ENCODE assay signal across 30 cellular contexts in the genomic region with DNA sequence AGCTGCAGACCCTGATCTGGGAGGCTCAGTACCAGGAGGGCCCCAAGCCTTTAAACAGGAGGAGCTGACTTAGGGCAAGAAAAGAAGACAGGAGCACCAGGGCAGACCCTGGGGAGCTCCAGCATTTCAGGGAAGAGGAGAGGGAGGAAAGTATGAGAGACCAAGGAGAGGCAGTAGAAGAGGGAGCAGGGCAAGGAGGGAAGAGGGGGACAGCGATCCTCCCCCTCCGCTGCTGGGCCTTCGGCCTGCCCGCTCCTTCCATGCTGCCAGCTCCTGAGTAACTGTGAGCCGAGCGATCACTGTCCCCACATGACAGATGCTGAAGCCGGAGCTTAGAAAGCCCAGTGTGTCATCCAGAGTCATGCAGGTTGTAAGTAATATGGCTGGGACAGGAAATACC.
A peak's percentile ranks its signal among the peaks of the same experiment; 100 is the strongest.
DNase-seq lines count a peak whose midpoint lies in the region; ATAC-seq and TF ChIP-seq lines count a peak whose summit lies in the region.
"Had no signal": no experiment of that assay in that cellular context is flagged by ENCODE, and none has a peak within 500 bp of the region (broad histone marks: within the 10 kb centered on the region; RNA-seq: fewer than 3 reads in every experiment).

No MANE protein-coding gene starts in this region.

- peaks cover 18% of the 10 kb centered on the region for H3K4me1 Mint-ChIP-seq in activated naive CD8-positive, alpha-beta T cell treated with anti-CD3 and anti-CD28 coated beads, Interleukin-2, amount 10 ng/mL, durations not matched to agents 7 days and 5 days
- no peaks in the 10 kb centered on the region for H3K4me1 Mint-ChIP-seq in activated naive CD8-positive, alpha-beta T cell treated with anti-CD3 and anti-CD28 coated beads for 36 hours
- H3K4me1 Mint-ChIP-seq in activated B cell treated with CpG ODN at 0.5 μM for 24 hours, result peaks cover 24% of the 10 kb centered on the region
- H3K4me1 Mint-ChIP-seq: activated naive CD8-positive, alpha-beta T cell treated with anti-CD3 and anti-CD28 coated beads, Interleukin-2, amount 50 U/mL, for 24 hours; central memory CD8-positive, alpha-beta T cell had no signal

- H3K27me3 Mint-ChIP-seq in activated naive CD8-positive, alpha-beta T cell treated with anti-CD3 and anti-CD28 coated beads, Interleukin-2, amount 10 ng/mL, durations not matched to agents 7 days and 5 days, result no peaks in the 10 kb centered on the region
- no peaks in the 10 kb centered on the region for H3K27me3 Mint-ChIP-seq in activated naive CD8-positive, alpha-beta T cell treated with anti-CD3 and anti-CD28 coated beads for 36 hours
- H3K27me3 Mint-ChIP-seq in activated B cell treated with CpG ODN at 0.5 μM for 24 hours, result no peaks in the 10 kb centered on the region
- H3K27me3 Mint-ChIP-seq: activated naive CD8-positive, alpha-beta T cell treated with anti-CD3 and anti-CD28 coated beads, Interleukin-2, amount 50 U/mL, for 24 hours had no signal

- H3K9me3 ChIP-seq in upper lobe of right lung, result no peaks in the 10 kb centered on the region
- H3K9me3 ChIP-seq: pancreas, SJSA1, testis, vagina had no signal

- H3K27me3 ChIP-seq in upper lobe of right lung, result no peaks in the 10 kb centered on the region
- H3K27me3 ChIP-seq: pancreas, SJSA1, testis, vagina had no signal

- no peak for TF ChIP-seq CTCF in activated B cell treated with CpG ODN at 0.5 μM for 24 hours (IDR thresholded peaks at IDR 0.05)
- TF ChIP-seq CTCF in upper lobe of right lung (IDR thresholded peaks at IDR 0.05), result no peak

- peaks cover 13% of the 10 kb centered on the region for H3K36me3 Mint-ChIP-seq in activated naive CD8-positive, alpha-beta T cell treated with anti-CD3 and anti-CD28 coated beads, Interleukin-2, amount 10 ng/mL, durations not matched to agents 7 days and 5 days
- no peaks in the 10 kb centered on the region for H3K36me3 Mint-ChIP-seq in activated naive CD8-positive, alpha-beta T cell treated with anti-CD3 and anti-CD28 coated beads for 36 hours
- H3K36me3 Mint-ChIP-seq in activated B cell treated with CpG ODN at 0.5 μM for 24 hours (ENCODE audit: low read depth), result peaks cover 69% of the 10 kb centered on the region
- H3K36me3 Mint-ChIP-seq: T-cell had no signal

- intact Hi-C loops in activated B cell treated with CpG ODN at 0.5 μM for 24 hours (cut with micrococcal nuclease) (no loop called here), upper lobe of right lung (cut with DNase I) (no loop called here)

- H3K36me3 ChIP-seq in upper lobe of right lung, result no peaks in the 10 kb centered on the region
- H3K36me3 ChIP-seq: left ventricle myocardium inferior, pancreas, SJSA1, vagina had no signal

- POLR2A ChIA-PET in activated naive CD8-positive, alpha-beta T cell treated with anti-CD3 and anti-CD28 coated beads, Interleukin-2, amount 10 ng/mL, durations not matched to agents 7 days and 5 days (lab: Charles Lee), result no interaction called here
- POLR2A ChIA-PET in activated B cell treated with CpG ODN at 0.5 μM for 24 hours (lab: Charles Lee), result no interaction called here

- CTCF ChIA-PET in activated B cell treated with CpG ODN at 0.5 μM for 24 hours (lab: Charles Lee), result interaction anchor here (1.1 kb wide), 1 partner anchor 25 kb away, joined by 3 read pairs; no protein-coding TSS in a partner anchor

- H3K4me3 Mint-ChIP-seq in activated naive CD8-positive, alpha-beta T cell treated with anti-CD3 and anti-CD28 coated beads, Interleukin-2, amount 10 ng/mL, durations not matched to agents 7 days and 5 days, result no peak overlapping the region
- H3K4me3 Mint-ChIP-seq in activated naive CD8-positive, alpha-beta T cell treated with anti-CD3 and anti-CD28 coated beads for 36 hours, result no peak overlapping the region
- no peak overlapping the region for H3K4me3 Mint-ChIP-seq in activated B cell treated with CpG ODN at 0.5 μM for 24 hours
- H3K4me3 Mint-ChIP-seq: activated CD8-positive, alpha-beta T cell treated with anti-CD3 and anti-CD28 coated beads, Interleukin-2, amount 10 ng/mL, durations not matched to agents 7 days and 5 days; activated naive CD8-positive, alpha-beta T cell treated with anti-CD3 and anti-CD28 coated beads, Interleukin-2, amount 50 U/mL, for 24 hours; central memory CD8-positive, alpha-beta T cell; naive thymus-derived CD4-positive, alpha-beta T cell; T-cell had no signal

- H3K27ac Mint-ChIP-seq in activated naive CD8-positive, alpha-beta T cell treated with anti-CD3 and anti-CD28 coated beads, Interleukin-2, amount 10 ng/mL, durations not matched to agents 7 days and 5 days, result peak overlapping the region; percentile 2
- no peak overlapping the region for H3K27ac Mint-ChIP-seq in activated naive CD8-positive, alpha-beta T cell treated with anti-CD3 and anti-CD28 coated beads for 36 hours
- H3K27ac Mint-ChIP-seq in activated B cell treated with CpG ODN at 0.5 μM for 24 hours, result peak overlapping the region; percentile 2
- H3K27ac Mint-ChIP-seq: activated CD8-positive, alpha-beta T cell treated with anti-CD3 and anti-CD28 coated beads, Interleukin-2, amount 10 ng/mL, durations not matched to agents 7 days and 5 days; activated naive CD8-positive, alpha-beta T cell treated with anti-CD3 and anti-CD28 coated beads, Interleukin-2, amount 50 U/mL, for 24 hours; T-cell had no signal

- H3K9me3 Mint-ChIP-seq in activated naive CD8-positive, alpha-beta T cell treated with anti-CD3 and anti-CD28 coated beads, Interleukin-2, amount 10 ng/mL, durations not matched to agents 7 days and 5 days, result peaks cover 2% of the 10 kb centered on the region
- no peaks in the 10 kb centered on the region for H3K9me3 Mint-ChIP-seq in activated naive CD8-positive, alpha-beta T cell treated with anti-CD3 and anti-CD28 coated beads for 36 hours
- H3K9me3 Mint-ChIP-seq in activated B cell treated with CpG ODN at 0.5 μM for 24 hours, result peaks cover 7% of the 10 kb centered on the region
- H3K9me3 Mint-ChIP-seq: activated naive CD8-positive, alpha-beta T cell treated with anti-CD3 and anti-CD28 coated beads, Interleukin-2, amount 50 U/mL, for 24 hours; central memory CD8-positive, alpha-beta T cell; T-cell had no signal

- H3K4me3 ChIP-seq in upper lobe of right lung, result no peak overlapping the region
- H3K4me3 ChIP-seq: left ventricle myocardium inferior, pancreas, SJSA1, testis, vagina had no signal

- H3K4me1 ChIP-seq in upper lobe of right lung, result no peaks in the 10 kb centered on the region
- H3K4me1 ChIP-seq: SJSA1, testis, vagina had no signal

- H3K27ac ChIP-seq in upper lobe of right lung, result no peak overlapping the region
- H3K27ac ChIP-seq: left ventricle myocardium inferior, pancreas, SJSA1, testis, vagina had no signal

- no peak for DNase-seq in activated naive CD8-positive, alpha-beta T cell treated with anti-CD3 and anti-CD28 coated beads, Interleukin-2, amount 10 ng/mL, durations not matched to agents 7 days and 5 days
- no peak for DNase-seq in activated naive CD8-positive, alpha-beta T cell treated with anti-CD3 and anti-CD28 coated beads for 36 hours
- DNase-seq in activated B cell treated with CpG ODN at 0.5 μM for 24 hours, result no peak
- peak; percentile 76 for DNase-seq in mesenteric fat pad (ENCODE audit: low spot score)
- peak; percentile 31 for DNase-seq in upper lobe of right lung
- no peak for DNase-seq in AG20443 (ENCODE audit: low spot score)
- no peak for DNase-seq in glomerular visceral epithelial cell (ENCODE audit: extremely low spot score)
- DNase-seq: activated CD4-positive, CD25-positive, alpha-beta regulatory T cell treated with anti-CD3 and anti-CD28 coated beads, Interleukin-2, amount 50 U/mL, for 72 hours; activated CD8-positive, alpha-beta T cell treated with anti-CD3 and anti-CD28 coated beads, Interleukin-2, amount 10 ng/mL, durations not matched to agents 7 days and 5 days; activated gamma-delta T cell; activated naive CD8-positive, alpha-beta T cell treated with anti-CD3 and anti-CD28 coated beads, Interleukin-2, amount 50 U/mL, for 24 hours; activated T-cell treated with anti-CD3 and anti-CD28 coated beads, Interleukin-2, amount 50 U/mL, for 1 hour; AML-193; DMS153; left ventricle myocardium inferior; midbrain; NCI-H1417 treated with DMSO at 0.1 percent for 48 hours; NCI-H774; pancreas; right cardiac atrium; RPMI8226; stimulated activated CD4-positive, alpha-beta T cell treated with anti-CD3 and anti-CD28 coated beads, Interleukin-2, amount 100 ng/mL, for 48 hours; T-cell; testis had no signal

- ATAC-seq in activated naive CD8-positive, alpha-beta T cell treated with anti-CD3 and anti-CD28 coated beads, Interleukin-2, amount 10 ng/mL, durations not matched to agents 7 days and 5 days (ENCODE audit: low read depth), result no peak
- ATAC-seq in activated B cell treated with CpG ODN at 0.5 μM for 24 hours (ENCODE audit: low read depth) (no peak), upper lobe of right lung (no peak), GM21367 (IDR thresholded peaks at IDR 0.05; ENCODE audit: unreplicated experiment) (no peak)
- ATAC-seq: activated CD8-positive, alpha-beta T cell treated with anti-CD3 and anti-CD28 coated beads, Interleukin-2, amount 10 ng/mL, durations not matched to agents 7 days and 5 days; activated naive CD8-positive, alpha-beta T cell treated with anti-CD3 and anti-CD28 coated beads, Interleukin-2, amount 50 U/mL, for 24 hours; HCT116; naive thymus-derived CD4-positive, alpha-beta T cell; pancreas; right cardiac atrium; T-cell had no signal

Comparison
In these comparisons a context has a peak if more than half of its experiments do, and no peak if none do; other contexts are left out.
1. DNase-seq: peak in mesenteric fat pad (single experiment) and upper lobe of right lung (single experiment); none in activated naive CD8-positive, alpha-beta T cell treated with anti-CD3 and anti-CD28 coated beads, Interleukin-2, amount 10 ng/mL, durations not matched to agents 7 days and 5 days (single experiment), activated naive CD8-positive, alpha-beta T cell treated with anti-CD3 and anti-CD28 coated beads for 36 hours (single experiment), activated B cell treated with CpG ODN at 0.5 μM for 24 hours (single experiment), AG20443 (single experiment) and glomerular visceral epithelial cell (single experiment).